1 cellular context compared by ENCODE assay signal in the genomic region with DNA sequence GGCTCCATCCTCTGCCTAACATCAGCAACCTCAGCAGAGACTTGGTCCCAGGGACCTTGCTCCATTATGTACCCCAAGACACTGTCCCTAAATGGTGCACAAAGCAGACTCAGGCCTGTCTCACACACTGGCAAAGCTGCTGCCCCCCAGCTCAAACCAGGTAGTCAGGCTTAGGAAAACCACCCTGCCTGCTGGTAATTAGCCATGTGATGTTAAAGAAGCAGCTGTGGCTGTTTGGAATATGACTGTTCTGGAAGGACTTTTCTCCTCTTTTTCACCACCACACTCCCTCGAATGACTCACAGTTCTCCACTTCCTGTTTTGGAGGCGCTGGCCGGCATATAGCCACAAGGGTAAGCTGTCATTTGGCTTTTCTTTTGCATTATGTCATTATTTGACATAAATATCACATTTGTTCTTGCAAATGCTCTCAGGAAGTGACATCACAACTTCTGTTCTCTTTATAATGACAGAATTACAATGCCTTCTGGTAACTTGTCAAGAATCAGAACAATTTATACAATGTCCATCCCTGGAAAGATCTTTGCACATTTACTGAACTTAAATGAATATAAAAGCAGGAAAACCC.
TF ChIP-seq lines count a peak whose summit lies in the region.

No MANE protein-coding gene starts in this region.

TF ChIP-seq in GM12878, 131 proteins besides CTCF, POLR2A, EP300 and RAD21 (continued from another document):
- TF ChIP-seq, protein P1, sequence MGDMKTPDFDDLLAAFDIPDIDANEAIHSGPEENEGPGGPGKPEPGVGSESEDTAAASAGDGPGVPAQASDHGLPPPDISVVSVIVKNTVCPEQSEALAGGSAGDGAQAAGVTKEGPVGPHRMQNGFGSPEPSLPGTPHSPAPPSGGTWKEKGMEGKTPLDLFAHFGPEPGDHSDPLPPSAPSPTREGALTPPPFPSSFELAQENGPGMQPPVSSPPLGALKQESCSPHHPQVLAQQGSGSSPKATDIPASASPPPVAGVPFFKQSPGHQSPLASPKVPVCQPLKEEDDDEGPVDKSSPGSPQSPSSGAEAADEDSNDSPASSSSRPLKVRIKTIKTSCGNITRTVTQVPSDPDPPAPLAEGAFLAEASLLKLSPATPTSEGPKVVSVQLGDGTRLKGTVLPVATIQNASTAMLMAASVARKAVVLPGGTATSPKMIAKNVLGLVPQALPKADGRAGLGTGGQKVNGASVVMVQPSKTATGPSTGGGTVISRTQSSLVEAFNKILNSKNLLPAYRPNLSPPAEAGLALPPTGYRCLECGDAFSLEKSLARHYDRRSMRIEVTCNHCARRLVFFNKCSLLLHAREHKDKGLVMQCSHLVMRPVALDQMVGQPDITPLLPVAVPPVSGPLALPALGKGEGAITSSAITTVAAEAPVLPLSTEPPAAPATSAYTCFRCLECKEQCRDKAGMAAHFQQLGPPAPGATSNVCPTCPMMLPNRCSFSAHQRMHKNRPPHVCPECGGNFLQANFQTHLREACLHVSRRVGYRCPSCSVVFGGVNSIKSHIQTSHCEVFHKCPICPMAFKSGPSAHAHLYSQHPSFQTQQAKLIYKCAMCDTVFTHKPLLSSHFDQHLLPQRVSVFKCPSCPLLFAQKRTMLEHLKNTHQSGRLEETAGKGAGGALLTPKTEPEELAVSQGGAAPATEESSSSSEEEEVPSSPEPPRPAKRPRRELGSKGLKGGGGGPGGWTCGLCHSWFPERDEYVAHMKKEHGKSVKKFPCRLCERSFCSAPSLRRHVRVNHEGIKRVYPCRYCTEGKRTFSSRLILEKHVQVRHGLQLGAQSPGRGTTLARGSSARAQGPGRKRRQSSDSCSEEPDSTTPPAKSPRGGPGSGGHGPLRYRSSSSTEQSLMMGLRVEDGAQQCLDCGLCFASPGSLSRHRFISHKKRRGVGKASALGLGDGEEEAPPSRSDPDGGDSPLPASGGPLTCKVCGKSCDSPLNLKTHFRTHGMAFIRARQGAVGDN (IDR thresholded peaks at IDR 0.05) = peak; percentile 90
- TF ChIP-seq, protein P2, sequence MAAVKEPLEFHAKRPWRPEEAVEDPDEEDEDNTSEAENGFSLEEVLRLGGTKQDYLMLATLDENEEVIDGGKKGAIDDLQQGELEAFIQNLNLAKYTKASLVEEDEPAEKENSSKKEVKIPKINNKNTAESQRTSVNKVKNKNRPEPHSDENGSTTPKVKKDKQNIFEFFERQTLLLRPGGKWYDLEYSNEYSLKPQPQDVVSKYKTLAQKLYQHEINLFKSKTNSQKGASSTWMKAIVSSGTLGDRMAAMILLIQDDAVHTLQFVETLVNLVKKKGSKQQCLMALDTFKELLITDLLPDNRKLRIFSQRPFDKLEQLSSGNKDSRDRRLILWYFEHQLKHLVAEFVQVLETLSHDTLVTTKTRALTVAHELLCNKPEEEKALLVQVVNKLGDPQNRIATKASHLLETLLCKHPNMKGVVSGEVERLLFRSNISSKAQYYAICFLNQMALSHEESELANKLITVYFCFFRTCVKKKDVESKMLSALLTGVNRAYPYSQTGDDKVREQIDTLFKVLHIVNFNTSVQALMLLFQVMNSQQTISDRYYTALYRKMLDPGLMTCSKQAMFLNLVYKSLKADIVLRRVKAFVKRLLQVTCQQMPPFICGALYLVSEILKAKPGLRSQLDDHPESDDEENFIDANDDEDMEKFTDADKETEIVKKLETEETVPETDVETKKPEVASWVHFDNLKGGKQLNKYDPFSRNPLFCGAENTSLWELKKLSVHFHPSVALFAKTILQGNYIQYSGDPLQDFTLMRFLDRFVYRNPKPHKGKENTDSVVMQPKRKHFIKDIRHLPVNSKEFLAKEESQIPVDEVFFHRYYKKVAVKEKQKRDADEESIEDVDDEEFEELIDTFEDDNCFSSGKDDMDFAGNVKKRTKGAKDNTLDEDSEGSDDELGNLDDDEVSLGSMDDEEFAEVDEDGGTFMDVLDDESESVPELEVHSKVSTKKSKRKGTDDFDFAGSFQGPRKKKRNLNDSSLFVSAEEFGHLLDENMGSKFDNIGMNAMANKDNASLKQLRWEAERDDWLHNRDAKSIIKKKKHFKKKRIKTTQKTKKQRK (IDR thresholded peaks at IDR 0.05; ENCODE audit: low read depth, low read length) = no peak
- TF ChIP-seq, protein P3, sequence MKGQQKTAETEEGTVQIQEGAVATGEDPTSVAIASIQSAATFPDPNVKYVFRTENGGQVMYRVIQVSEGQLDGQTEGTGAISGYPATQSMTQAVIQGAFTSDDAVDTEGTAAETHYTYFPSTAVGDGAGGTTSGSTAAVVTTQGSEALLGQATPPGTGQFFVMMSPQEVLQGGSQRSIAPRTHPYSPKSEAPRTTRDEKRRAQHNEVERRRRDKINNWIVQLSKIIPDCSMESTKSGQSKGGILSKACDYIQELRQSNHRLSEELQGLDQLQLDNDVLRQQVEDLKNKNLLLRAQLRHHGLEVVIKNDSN (IDR thresholded peaks at IDR 0.05; ENCODE audit: borderline replicate concordance, extremely low read length, insufficient read depth, low read depth, low read length) = no peak
- TF ChIP-seq FOXM1 (IDR thresholded peaks at IDR 0.05; ENCODE audit: low read depth, low read length) (peak; percentile 92), TAF1 (IDR thresholded peaks at IDR 0.05; ENCODE audit: borderline replicate concordance, low read depth, low read length) (no peak), SUZ12 (IDR thresholded peaks at IDR 0.05; ENCODE audit: unreplicated experiment) (no peak), NR2C2 (IDR thresholded peaks at IDR 0.05; ENCODE audit: borderline replicate concordance, control insufficient read depth, insufficient read length, low read depth) (no peak), CREM (IDR thresholded peaks at IDR 0.05; ENCODE audit: low read depth) (peak; percentile 97), RB1 (IDR thresholded peaks at IDR 0.05; ENCODE audit: borderline replicate concordance) (no peak), RFX5 (IDR thresholded peaks at IDR 0.05; ENCODE audit: low read depth, low read length) (no peak), ZNF207 (IDR thresholded peaks at IDR 0.05; ENCODE audit: borderline replicate concordance) (no peak; the same call in 1 of the 2 replicates), NFXL1 (IDR thresholded peaks at IDR 0.05; ENCODE audit: borderline replicate concordance) (no peak), SREBF1 (IDR thresholded peaks at IDR 0.05; ENCODE audit: low read length) (no peak), MTA2 (IDR thresholded peaks at IDR 0.05; ENCODE audit: low read depth) (peak; percentile 90), HDAC6 (IDR thresholded peaks at IDR 0.05; ENCODE audit: unreplicated experiment) (no peak), SREBF2 (IDR thresholded peaks at IDR 0.05; ENCODE audit: low read length) (no peak), STAT3 (IDR thresholded peaks at IDR 0.05; ENCODE audit: low read depth, low read length) (0 out of 2 replicates have a peak, but pooled peaks have one; percentile 50), ZNF384 (IDR thresholded peaks at IDR 0.05; ENCODE audit: borderline replicate concordance, low read depth, low read length) (no peak), ZNF622 (IDR thresholded peaks at IDR 0.05) (no peak), DPF2 (IDR thresholded peaks at IDR 0.05) (peak; percentile 93), KDM1A (IDR thresholded peaks at IDR 0.05; ENCODE audit: borderline replicate concordance) (no peak), EGR1 (IDR thresholded peaks at IDR 0.05; ENCODE audit: borderline replicate concordance in 1 of 2, low read depth in 2 of 2, low read length in 2 of 2) (no peak; a peak in 1 of 3 replicates), MYC (IDR thresholded peaks at IDR 0.05; ENCODE audit: insufficient read depth, insufficient read length, insufficient replicate concordance, low read length, severe bottlenecking) (no peak)
- TF ChIP-seq, protein P4, sequence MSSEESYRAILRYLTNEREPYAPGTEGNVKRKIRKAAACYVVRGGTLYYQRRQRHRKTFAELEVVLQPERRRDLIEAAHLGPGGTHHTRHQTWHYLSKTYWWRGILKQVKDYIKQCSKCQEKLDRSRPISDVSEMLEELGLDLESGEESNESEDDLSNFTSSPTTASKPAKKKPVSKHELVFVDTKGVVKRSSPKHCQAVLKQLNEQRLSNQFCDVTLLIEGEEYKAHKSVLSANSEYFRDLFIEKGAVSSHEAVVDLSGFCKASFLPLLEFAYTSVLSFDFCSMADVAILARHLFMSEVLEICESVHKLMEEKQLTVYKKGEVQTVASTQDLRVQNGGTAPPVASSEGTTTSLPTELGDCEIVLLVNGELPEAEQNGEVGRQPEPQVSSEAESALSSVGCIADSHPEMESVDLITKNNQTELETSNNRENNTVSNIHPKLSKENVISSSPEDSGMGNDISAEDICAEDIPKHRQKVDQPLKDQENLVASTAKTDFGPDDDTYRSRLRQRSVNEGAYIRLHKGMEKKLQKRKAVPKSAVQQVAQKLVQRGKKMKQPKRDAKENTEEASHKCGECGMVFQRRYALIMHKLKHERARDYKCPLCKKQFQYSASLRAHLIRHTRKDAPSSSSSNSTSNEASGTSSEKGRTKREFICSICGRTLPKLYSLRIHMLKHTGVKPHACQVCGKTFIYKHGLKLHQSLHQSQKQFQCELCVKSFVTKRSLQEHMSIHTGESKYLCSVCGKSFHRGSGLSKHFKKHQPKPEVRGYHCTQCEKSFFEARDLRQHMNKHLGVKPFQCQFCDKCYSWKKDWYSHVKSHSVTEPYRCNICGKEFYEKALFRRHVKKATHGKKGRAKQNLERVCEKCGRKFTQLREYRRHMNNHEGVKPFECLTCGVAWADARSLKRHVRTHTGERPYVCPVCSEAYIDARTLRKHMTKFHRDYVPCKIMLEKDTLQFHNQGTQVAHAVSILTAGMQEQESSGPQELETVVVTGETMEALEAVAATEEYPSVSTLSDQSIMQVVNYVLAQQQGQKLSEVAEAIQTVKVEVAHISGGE (CRISPR knock-in tag; IDR thresholded peaks at IDR 0.05) = no peak
- TF ChIP-seq, protein P5, sequence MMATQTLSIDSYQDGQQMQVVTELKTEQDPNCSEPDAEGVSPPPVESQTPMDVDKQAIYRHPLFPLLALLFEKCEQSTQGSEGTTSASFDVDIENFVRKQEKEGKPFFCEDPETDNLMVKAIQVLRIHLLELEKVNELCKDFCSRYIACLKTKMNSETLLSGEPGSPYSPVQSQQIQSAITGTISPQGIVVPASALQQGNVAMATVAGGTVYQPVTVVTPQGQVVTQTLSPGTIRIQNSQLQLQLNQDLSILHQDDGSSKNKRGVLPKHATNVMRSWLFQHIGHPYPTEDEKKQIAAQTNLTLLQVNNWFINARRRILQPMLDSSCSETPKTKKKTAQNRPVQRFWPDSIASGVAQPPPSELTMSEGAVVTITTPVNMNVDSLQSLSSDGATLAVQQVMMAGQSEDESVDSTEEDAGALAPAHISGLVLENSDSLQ (IDR thresholded peaks at IDR 0.05) = peak; percentile 57; the same call in 1 of the 2 replicates
- TF ChIP-seq, protein P6, sequence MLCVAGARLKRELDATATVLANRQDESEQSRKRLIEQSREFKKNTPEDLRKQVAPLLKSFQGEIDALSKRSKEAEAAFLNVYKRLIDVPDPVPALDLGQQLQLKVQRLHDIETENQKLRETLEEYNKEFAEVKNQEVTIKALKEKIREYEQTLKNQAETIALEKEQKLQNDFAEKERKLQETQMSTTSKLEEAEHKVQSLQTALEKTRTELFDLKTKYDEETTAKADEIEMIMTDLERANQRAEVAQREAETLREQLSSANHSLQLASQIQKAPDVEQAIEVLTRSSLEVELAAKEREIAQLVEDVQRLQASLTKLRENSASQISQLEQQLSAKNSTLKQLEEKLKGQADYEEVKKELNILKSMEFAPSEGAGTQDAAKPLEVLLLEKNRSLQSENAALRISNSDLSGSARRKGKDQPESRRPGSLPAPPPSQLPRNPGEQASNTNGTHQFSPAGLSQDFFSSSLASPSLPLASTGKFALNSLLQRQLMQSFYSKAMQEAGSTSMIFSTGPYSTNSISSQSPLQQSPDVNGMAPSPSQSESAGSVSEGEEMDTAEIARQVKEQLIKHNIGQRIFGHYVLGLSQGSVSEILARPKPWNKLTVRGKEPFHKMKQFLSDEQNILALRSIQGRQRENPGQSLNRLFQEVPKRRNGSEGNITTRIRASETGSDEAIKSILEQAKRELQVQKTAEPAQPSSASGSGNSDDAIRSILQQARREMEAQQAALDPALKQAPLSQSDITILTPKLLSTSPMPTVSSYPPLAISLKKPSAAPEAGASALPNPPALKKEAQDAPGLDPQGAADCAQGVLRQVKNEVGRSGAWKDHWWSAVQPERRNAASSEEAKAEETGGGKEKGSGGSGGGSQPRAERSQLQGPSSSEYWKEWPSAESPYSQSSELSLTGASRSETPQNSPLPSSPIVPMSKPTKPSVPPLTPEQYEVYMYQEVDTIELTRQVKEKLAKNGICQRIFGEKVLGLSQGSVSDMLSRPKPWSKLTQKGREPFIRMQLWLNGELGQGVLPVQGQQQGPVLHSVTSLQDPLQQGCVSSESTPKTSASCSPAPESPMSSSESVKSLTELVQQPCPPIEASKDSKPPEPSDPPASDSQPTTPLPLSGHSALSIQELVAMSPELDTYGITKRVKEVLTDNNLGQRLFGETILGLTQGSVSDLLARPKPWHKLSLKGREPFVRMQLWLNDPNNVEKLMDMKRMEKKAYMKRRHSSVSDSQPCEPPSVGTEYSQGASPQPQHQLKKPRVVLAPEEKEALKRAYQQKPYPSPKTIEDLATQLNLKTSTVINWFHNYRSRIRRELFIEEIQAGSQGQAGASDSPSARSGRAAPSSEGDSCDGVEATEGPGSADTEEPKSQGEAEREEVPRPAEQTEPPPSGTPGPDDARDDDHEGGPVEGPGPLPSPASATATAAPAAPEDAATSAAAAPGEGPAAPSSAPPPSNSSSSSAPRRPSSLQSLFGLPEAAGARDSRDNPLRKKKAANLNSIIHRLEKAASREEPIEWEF (IDR thresholded peaks at IDR 0.05; ENCODE audit: insufficient replicate concordance, low read depth, low read length) = no peak
- TF ChIP-seq, protein P7, sequence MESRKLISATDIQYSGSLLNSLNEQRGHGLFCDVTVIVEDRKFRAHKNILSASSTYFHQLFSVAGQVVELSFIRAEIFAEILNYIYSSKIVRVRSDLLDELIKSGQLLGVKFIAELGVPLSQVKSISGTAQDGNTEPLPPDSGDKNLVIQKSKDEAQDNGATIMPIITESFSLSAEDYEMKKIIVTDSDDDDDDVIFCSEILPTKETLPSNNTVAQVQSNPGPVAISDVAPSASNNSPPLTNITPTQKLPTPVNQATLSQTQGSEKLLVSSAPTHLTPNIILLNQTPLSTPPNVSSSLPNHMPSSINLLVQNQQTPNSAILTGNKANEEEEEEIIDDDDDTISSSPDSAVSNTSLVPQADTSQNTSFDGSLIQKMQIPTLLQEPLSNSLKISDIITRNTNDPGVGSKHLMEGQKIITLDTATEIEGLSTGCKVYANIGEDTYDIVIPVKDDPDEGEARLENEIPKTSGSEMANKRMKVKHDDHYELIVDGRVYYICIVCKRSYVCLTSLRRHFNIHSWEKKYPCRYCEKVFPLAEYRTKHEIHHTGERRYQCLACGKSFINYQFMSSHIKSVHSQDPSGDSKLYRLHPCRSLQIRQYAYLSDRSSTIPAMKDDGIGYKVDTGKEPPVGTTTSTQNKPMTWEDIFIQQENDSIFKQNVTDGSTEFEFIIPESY (IDR thresholded peaks at IDR 0.05) = no peak
